Comparison of ENCODE assay signal across 7 cellular contexts in genomic region chr9:136093995-136094881, GRCh38. TPM values are rescaled to one million over a fixed set of nuclear protein-coding genes. Genes with fewer than 3 reads are reported as not detected.
A peak's percentile ranks its signal among the peaks of the same experiment; 100 is the strongest.
DNase-seq lines count a peak whose midpoint lies in the region; ATAC-seq and TF ChIP-seq lines count a peak whose summit lies in the region.

No MANE protein-coding gene starts in this region.

- peak overlapping the region; percentile 91 for H3K4me2 ChIP-seq in mammary epithelial cell (ENCODE audit: insufficient read depth, low read depth, low read length)

- H3K9ac ChIP-seq in mammary epithelial cell (ENCODE audit: insufficient read depth, low read length) = peak overlapping the region; percentile 65

- peaks cover 55% of the 10 kb centered on the region for H3K79me2 ChIP-seq in mammary epithelial cell (ENCODE audit: insufficient read depth, low read length)

- TF ChIP-seq CTCF in mammary epithelial cell (conservative IDR thresholded peaks at IDR 0.05 in 1 of 2, IDR thresholded peaks at IDR 0.05 in 1 of 2; ENCODE audit: extremely low read depth in 1 of 2, insufficient read depth in 1 of 2, low read depth in 1 of 2, low read length in 2 of 2) = no peak

- in situ Hi-C loops in mammary epithelial cell (cut with MboI; ENCODE audit: low sequenced_read_pairs in 2 of 2) = no loop called here

- no TSS peak for BruUV-seq in mammary epithelial cell (replicated peaks; lab: Mats Ljungman, UMichigan)

- 6% methylated on average over 10 of the region's 74 CpGs for WGBS in mammary epithelial cell (ENCODE audit: low coverage, missing lambda C conversion rate)

- ATAC-seq in HG03039 (IDR thresholded peaks at IDR 0.05; ENCODE audit: unreplicated experiment) = no peak

- H3K4me1 ChIP-seq in mammary epithelial cell (ENCODE audit: insufficient read depth, low read length) = peaks cover 35% of the 10 kb centered on the region

- no peaks in the 10 kb centered on the region for H3K9me3 ChIP-seq in mammary epithelial cell (replicated peaks; ENCODE audit: insufficient read depth, low read length)

- H3K27ac ChIP-seq in mammary epithelial cell (ENCODE audit: insufficient read depth, low read depth, low read length) = peak overlapping the region; percentile 33

- peak; percentile 81 for DNase-seq in HK-2 (ENCODE audit: unreplicated experiment)
- DNase-seq in UCSD-AML1 (lab: John Stamatoyannopoulos, UW; ENCODE audit: unreplicated experiment) = peak; percentile 70
- peak; percentile 62 for DNase-seq in mammary epithelial cell
- DNase-seq in iris pigment epithelial cell (ENCODE audit: low read depth) = peak; percentile 75
- DNase-seq in stimulated activated CD4-positive, alpha-beta T cell treated with anti-CD3 and anti-CD28 coated beads, Interleukin-12 subunit alpha, Interleukin-12 subunit beta, amount 100 ng/mL, for 4 hours = peak; percentile 65
- no peak for DNase-seq in DMS153 (lab: John Stamatoyannopoulos, UW)

- H3K27me3 ChIP-seq in mammary epithelial cell (ENCODE audit: insufficient read depth, low read length) = no peaks in the 10 kb centered on the region

- dilution Hi-C loops in mammary epithelial cell (cut with HindIII; ENCODE audit: low sequenced_read_pairs) = no loop called here

- no peaks in the 10 kb centered on the region for H4K20me1 ChIP-seq in mammary epithelial cell (ENCODE audit: insufficient read depth, low read length)

- CTCF ChIA-PET in mammary epithelial cell (lab: Charles Lee; ENCODE audit: low non-redundant PET) = no interaction called here

- no peaks in the 10 kb centered on the region for H3K36me3 ChIP-seq in mammary epithelial cell (ENCODE audit: insufficient read depth, low read length)

- intact Hi-C loops in mammary epithelial cell (cut with micrococcal nuclease) = loop anchor here (2.0 kb wide), 1 partner anchor 25 kb away; the partner anchor contains the start of gene TMEM250

- H3K4me3 ChIP-seq in mammary epithelial cell (replicated peaks in 1 of 3; ENCODE audit: insufficient read depth in 1 of 3, low read depth in 2 of 3, low read length in 3 of 3) = peak overlapping the region; percentile 65 to 77 (median 70)

- H2AFZ ChIP-seq in mammary epithelial cell (ENCODE audit: low read depth, low read length) = peak overlapping the region; percentile 63

RNA-seq across cellular contexts. Expression of gene NACC2, which starts 0.9 kb away (rescaled TPM):
- 10 to 100 TPM; 14.1 to 27.3 TPM for total RNA-seq in mammary epithelial cell
- polyA plus RNA-seq in mammary epithelial cell = 6.7 TPM
- polyA minus RNA-seq in mammary epithelial cell = 13.1 TPM

RNA-seq across cellular contexts. Expression of gene TMEM250, which starts 24.4 kb away (rescaled TPM):
- 10 to 100 TPM; 33.8 to 49.8 TPM for total RNA-seq in mammary epithelial cell
- polyA plus RNA-seq in mammary epithelial cell = 27.9 TPM
- 25.5 TPM for polyA minus RNA-seq in mammary epithelial cell
